8 cellular contexts compared by ENCODE assay signal in genomic region chr12:49188205-49188915, GRCh38. TPM values are rescaled to one million over a fixed set of nuclear protein-coding genes. Genes with fewer than 3 reads are reported as not detected.
DNase-seq lines count a peak whose midpoint lies in the region; ATAC-seq and TF ChIP-seq lines count a peak whose summit lies in the region.

No MANE protein-coding gene starts in this region.

- H3K27me3 ChIP-seq in endodermal cell (ENCODE audit: control insufficient read depth, insufficient read depth, low read length, poor library complexity, severe bottlenecking) = no peaks in the 10 kb centered on the region

- ATAC-seq in GM18858 (IDR thresholded peaks at IDR 0.05; ENCODE audit: unreplicated experiment) (peak; percentile 21), HG03103 (IDR thresholded peaks at IDR 0.05; ENCODE audit: low read depth, unreplicated experiment) (peak; percentile 30)
- ATAC-seq in activated CD8-positive, alpha-beta memory T cell treated with anti-CD3 and anti-CD28 coated beads, Interleukin-2, amount 10 ng/mL, durations not matched to agents 7 days and 5 days = peak; percentile 55

- H3K4me3 ChIP-seq in endodermal cell (ENCODE audit: low read length) = peak overlapping the region; percentile 93

- peaks cover 21% of the 10 kb centered on the region for H3K4me1 Mint-ChIP-seq in activated CD8-positive, alpha-beta memory T cell treated with anti-CD3 and anti-CD28 coated beads, Interleukin-2, amount 10 ng/mL, durations not matched to agents 7 days and 5 days
- H3K4me1 Mint-ChIP-seq in endodermal cell = no peaks in the 10 kb centered on the region

- no peaks in the 10 kb centered on the region for H3K9me3 Mint-ChIP-seq in activated CD8-positive, alpha-beta memory T cell treated with anti-CD3 and anti-CD28 coated beads, Interleukin-2, amount 10 ng/mL, durations not matched to agents 7 days and 5 days (ENCODE audit: low read depth)
- H3K9me3 Mint-ChIP-seq in endodermal cell = no peaks in the 10 kb centered on the region

- H3K27ac Mint-ChIP-seq in activated CD8-positive, alpha-beta memory T cell treated with anti-CD3 and anti-CD28 coated beads, Interleukin-2, amount 10 ng/mL, durations not matched to agents 7 days and 5 days = peak overlapping the region; percentile 99
- H3K27ac Mint-ChIP-seq in endodermal cell = peak overlapping the region; percentile 97

- peak overlapping the region; percentile 92 for H3K9ac ChIP-seq in endodermal cell (ENCODE audit: extremely low read depth, low read length, poor library complexity, severe bottlenecking)

- H3K4me3 Mint-ChIP-seq in activated CD8-positive, alpha-beta memory T cell treated with anti-CD3 and anti-CD28 coated beads, Interleukin-2, amount 10 ng/mL, durations not matched to agents 7 days and 5 days = peak overlapping the region; percentile 95
- H3K4me3 Mint-ChIP-seq in endodermal cell = peak overlapping the region; percentile 88

- CTCF ChIA-PET in activated CD8-positive, alpha-beta memory T cell treated with anti-CD3 and anti-CD28 coated beads, Interleukin-2, amount 10 ng/mL, durations not matched to agents 7 days and 5 days (lab: Charles Lee) = interaction anchor here (0.6 to 3.1 kb wide), 14 partner anchors 9 to 200 kb away, joined by 3 to 31 read pairs (median 3); partner anchors contain the start of genes DHH and TUBA1B

- peaks cover 23% of the 10 kb centered on the region for H3K36me3 Mint-ChIP-seq in activated CD8-positive, alpha-beta memory T cell treated with anti-CD3 and anti-CD28 coated beads, Interleukin-2, amount 10 ng/mL, durations not matched to agents 7 days and 5 days
- peaks cover 24% of the 10 kb centered on the region for H3K36me3 Mint-ChIP-seq in endodermal cell (ENCODE audit: low read depth)

- WGBS in endodermal cell (ENCODE audit: insufficient coverage in 1 of 2, insufficient read length in 1 of 2), 2 experiments = 0% methylated on average over 25 to 52 of the region's 52 CpGs

- DNase-seq in AG08396 (ENCODE audit: low spot score) = peak; percentile 56
- DNase-seq in NCI-H510A treated with DMSO at 0.1 percent for 48 hours (lab: John Stamatoyannopoulos, UW) = peak; percentile 67
- peak; percentile 90 for DNase-seq in activated CD8-positive, alpha-beta memory T cell treated with anti-CD3 and anti-CD28 coated beads, Interleukin-2, amount 10 ng/mL, durations not matched to agents 7 days and 5 days
- DNase-seq in endodermal cell = peak; percentile 87
- peak; percentile 76 for DNase-seq in midbrain (lab: John Stamatoyannopoulos, UW)
- peak; percentile 55 to 65 for DNase-seq in stimulated activated CD8-positive, alpha-beta memory T cell treated with anti-CD3 and anti-CD28 coated beads, Interleukin-15, amount 100 ng/mL, for 48 hours (ENCODE audit: low read depth in 2 of 2)

- peaks cover 2% of the 10 kb centered on the region for H3K27me3 Mint-ChIP-seq in activated CD8-positive, alpha-beta memory T cell treated with anti-CD3 and anti-CD28 coated beads, Interleukin-2, amount 10 ng/mL, durations not matched to agents 7 days and 5 days
- peaks cover 6% of the 10 kb centered on the region for H3K27me3 Mint-ChIP-seq in endodermal cell (ENCODE audit: insufficient read depth)

- H3K9me3 ChIP-seq in endodermal cell (ENCODE audit: control insufficient read depth, low read length) = no peaks in the 10 kb centered on the region

- peak; percentile 11 for TF ChIP-seq CTCF in endodermal cell (conservative IDR thresholded peaks at IDR 0.05)

- peaks cover 4% of the 10 kb centered on the region for H3K4me1 ChIP-seq in endodermal cell (ENCODE audit: control insufficient read depth, insufficient read depth, low read length)

- peaks cover 14% of the 10 kb centered on the region for H3K36me3 ChIP-seq in endodermal cell (ENCODE audit: control insufficient read depth, insufficient read depth, low read length)

- H3K27ac ChIP-seq in endodermal cell (ENCODE audit: low read depth, low read length) = peak overlapping the region; percentile 99

RNA-seq across cellular contexts. Expression of gene TUBA1A, which starts 0.5 kb away (rescaled TPM):
- total RNA-seq in activated CD8-positive, alpha-beta memory T cell treated with anti-CD3 and anti-CD28 coated beads, Interleukin-2, amount 10 ng/mL, durations not matched to agents 7 days and 5 days = 10 to 100 TPM; 91.0 to 96.5 TPM
- 100 to 1,000 TPM; 166 to 298 TPM for total RNA-seq in endodermal cell
- 3,131 TPM for polyA plus RNA-seq in endodermal cell (2013, experiment 1 of 2)
- polyA plus RNA-seq in endodermal cell (2013, experiment 2 of 2) = 3,053 TPM

RNA-seq across cellular contexts. Expression of gene TUBA1B, which starts 57.2 kb away (rescaled TPM):
- total RNA-seq in activated CD8-positive, alpha-beta memory T cell treated with anti-CD3 and anti-CD28 coated beads, Interleukin-2, amount 10 ng/mL, durations not matched to agents 7 days and 5 days = 1,000 to 10,000 TPM; 1,970 to 2,009 TPM
- 1,000 to 10,000 TPM; 1,474 to 1,587 TPM for total RNA-seq in endodermal cell
- polyA plus RNA-seq in endodermal cell (2013, experiment 1 of 2) = 3,020 TPM
- 2,902 TPM for polyA plus RNA-seq in endodermal cell (2013, experiment 2 of 2)

Comparison
In these comparisons a context has a peak if more than half of its experiments do, and no peak if none do; other contexts are left out.
1. Peak in every context shown above with its lines: DNase-seq, ATAC-seq, H3K4me3 ChIP-seq and H3K27ac ChIP-seq.